ENCODE assay signal across 10 cellular contexts in the genomic region with DNA sequence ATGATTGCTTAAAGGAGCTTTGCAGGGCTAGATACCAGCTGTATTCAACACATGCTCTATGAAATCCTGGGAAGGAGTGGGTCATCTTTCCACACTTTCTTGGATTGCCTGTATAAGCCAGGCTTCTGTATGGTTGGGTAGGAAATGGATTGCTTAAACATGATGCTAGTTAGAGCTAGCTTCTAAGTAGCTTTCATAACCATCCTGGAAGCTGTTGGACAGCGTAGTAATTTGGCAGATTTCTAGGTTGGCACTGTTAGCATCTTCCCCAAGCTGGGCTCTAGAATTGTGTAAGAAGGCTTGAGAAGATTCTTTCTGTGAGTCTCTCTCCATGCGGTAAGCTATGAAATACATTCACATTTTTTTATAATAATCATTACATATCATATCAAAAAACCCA.
"Had no signal": no experiment of that assay in that cellular context is flagged by ENCODE, and none has a peak within 500 bp of the region (broad histone marks: within the 10 kb centered on the region; RNA-seq: fewer than 3 reads in every experiment).

No MANE protein-coding gene starts in this region.

- H3K27ac ChIP-seq: GM23248, HL-60, KMS-11 had no signal

- DNase-seq: GM23248, GOT3, H7, HFFc6, KBM-7 had no signal

- H3K36me3 ChIP-seq: HAP-1 had no signal

- H3K4me3 ChIP-seq: GM23248, HAP-1 had no signal

- H3K9me3 ChIP-seq: HAP-1 had no signal

- ATAC-seq: HCT116, HepG2 had no signal
